8 cellular contexts compared by ENCODE assay signal in the genomic region with DNA sequence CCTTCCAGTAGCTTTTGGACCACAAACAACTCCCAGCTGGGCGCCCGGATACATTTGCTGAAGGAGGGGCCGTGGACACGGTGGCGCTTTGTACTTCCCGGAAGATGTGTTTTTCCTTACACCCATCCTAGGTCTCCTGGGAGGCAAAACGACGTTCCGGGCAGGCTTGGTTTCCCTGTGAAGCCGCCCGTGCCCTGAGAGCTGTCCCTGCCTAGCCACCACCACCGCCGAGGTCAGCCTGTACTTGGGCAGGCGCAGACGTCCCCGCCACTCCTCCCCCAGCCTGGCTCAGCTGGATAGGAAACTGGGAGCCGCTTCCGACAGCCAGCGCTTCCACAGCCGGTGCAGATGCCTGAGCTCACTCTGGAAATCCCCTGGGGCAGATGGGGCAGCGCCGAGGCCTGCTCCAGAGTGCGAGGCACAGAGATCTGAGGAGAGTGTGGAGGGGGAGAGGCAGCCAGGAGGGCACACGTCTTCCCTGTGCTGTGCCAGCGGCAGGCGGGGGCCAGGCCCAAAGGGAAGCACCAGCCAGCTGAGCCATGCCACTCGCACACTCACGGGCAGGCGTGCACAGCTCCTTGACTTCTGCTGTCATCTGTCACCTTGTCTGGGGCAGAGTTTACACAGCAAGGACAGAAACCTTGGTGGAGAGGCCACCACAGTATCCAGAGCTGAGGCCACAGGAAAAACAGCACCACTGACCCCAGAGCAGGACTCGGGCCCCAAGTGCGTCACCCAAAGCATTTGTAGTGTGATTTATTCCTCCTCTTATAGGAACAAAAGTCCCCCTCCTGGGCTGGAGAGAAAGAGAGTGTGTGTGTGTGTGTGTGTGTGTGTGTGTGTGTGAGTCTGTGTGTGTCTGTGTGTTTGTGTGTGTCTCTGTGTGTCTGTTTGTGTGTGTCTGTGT.
A peak's percentile ranks its signal among the peaks of the same experiment; 100 is the strongest.
DNase-seq lines count a peak whose midpoint lies in the region; ATAC-seq and TF ChIP-seq lines count a peak whose summit lies in the region.

No MANE protein-coding gene starts in this region.

- H3K4me3 ChIP-seq in AG10803 (ENCODE audit: low read length) = peak overlapping the region; percentile 39

- TF ChIP-seq CTCF in AG10803 (conservative IDR thresholded peaks at IDR 0.05; ENCODE audit: low read length) (no peak), nephron (IDR thresholded peaks at IDR 0.05; ENCODE audit: unreplicated experiment in 3 of 3) (no peak)

- H3K36me3 Mint-ChIP-seq in T-helper 2 cell treated with Interferon-gamma antibody and Interleukin-4, amounts not matched to agents 5 μg/mL and 100 μg/mL, for 36 hours (ENCODE audit: low read depth) = peaks cover 3% of the 10 kb centered on the region
- H3K36me3 Mint-ChIP-seq in nephron (ENCODE audit: low read depth) = no peaks in the 10 kb centered on the region

- DNase-seq in AG10803 (ENCODE audit: low read depth) = peak; percentile 83
- DNase-seq in HEK293T (ENCODE audit: extremely low spot score) = peak; percentile 43
- DNase-seq in T-helper 2 cell treated with Interferon-gamma antibody and Interleukin-4, amounts not matched to agents 5 μg/mL and 100 μg/mL, for 36 hours (ENCODE audit: low spot score) = no peak
- DNase-seq in fibroblast of peridontal ligament (ENCODE audit: extremely low read depth) = peak; percentile 46
- no peak for DNase-seq in NCI-H2081 treated with DMSO at 0.1 percent for 48 hours (lab: John Stamatoyannopoulos, UW)

- no peak for ATAC-seq in HG03280 (IDR thresholded peaks at IDR 0.05; ENCODE audit: unreplicated experiment)
- no peak for ATAC-seq in HG03139 (IDR thresholded peaks at IDR 0.05; ENCODE audit: unreplicated experiment)

- CTCF ChIA-PET in HEK293T (lab: Yijun Ruan, JAX) = interaction anchor here (1.2 to 1.7 kb wide), 3 partner anchors 9 to 40 kb away, joined by 3 to 4 read pairs (median 4); partner anchors contain the start of gene AANAT

- POLR2A ChIA-PET in HEK293T (lab: Yijun Ruan, JAX) = interaction anchor here (1.6 to 2.2 kb wide), 2 partner anchors 8 to 173 kb away, joined by 5 to 6 read pairs; no protein-coding TSS in a partner anchor

- H3K4me3 Mint-ChIP-seq in T-helper 2 cell treated with Interferon-gamma antibody and Interleukin-4, amounts not matched to agents 5 μg/mL and 100 μg/mL, for 36 hours = peak overlapping the region; percentile 15
- H3K4me3 Mint-ChIP-seq in nephron = peak overlapping the region; percentile 58 to 73 (median 63)

- H3K27me3 Mint-ChIP-seq in T-helper 2 cell treated with Interferon-gamma antibody and Interleukin-4, amounts not matched to agents 5 μg/mL and 100 μg/mL, for 36 hours (ENCODE audit: low read depth) = no peaks in the 10 kb centered on the region
- H3K27me3 Mint-ChIP-seq in nephron (ENCODE audit: low read depth) = peaks cover 32% of the 10 kb centered on the region

- peak overlapping the region; percentile 68 for H3K27ac Mint-ChIP-seq in T-helper 2 cell treated with Interferon-gamma antibody and Interleukin-4, amounts not matched to agents 5 μg/mL and 100 μg/mL, for 36 hours
- H3K27ac Mint-ChIP-seq in nephron = peak overlapping the region; percentile 61 to 94 (median 83)

- H3K4me1 Mint-ChIP-seq in T-helper 2 cell treated with Interferon-gamma antibody and Interleukin-4, amounts not matched to agents 5 μg/mL and 100 μg/mL, for 36 hours (ENCODE audit: low read depth) = peaks cover 29% of the 10 kb centered on the region
- H3K4me1 Mint-ChIP-seq in nephron = peaks cover 28% of the 10 kb centered on the region

- no peaks in the 10 kb centered on the region for H3K9me3 Mint-ChIP-seq in T-helper 2 cell treated with Interferon-gamma antibody and Interleukin-4, amounts not matched to agents 5 μg/mL and 100 μg/mL, for 36 hours
- no peaks in the 10 kb centered on the region for H3K9me3 Mint-ChIP-seq in nephron

TF ChIP-seq in HEK293T, 16 proteins besides CTCF, POLR2A, EP300 and RAD21:
- TF ChIP-seq LEF1 (IDR thresholded peaks at IDR 0.05; ENCODE audit: borderline replicate concordance) (no peak), L3MBTL2 (conservative IDR thresholded peaks at IDR 0.05) (no peak), TARDBP (IDR thresholded peaks at IDR 0.05) (no peak), SUZ12 (IDR thresholded peaks at IDR 0.05) (no peak), ARNT (IDR thresholded peaks at IDR 0.05) (no peak), NFRKB (IDR thresholded peaks at IDR 0.05) (no peak), SP1 (IDR thresholded peaks at IDR 0.05) (no peak)
TF ChIP-seq in HEK293T: peak in this region for 0.

Comparison
In these comparisons a context has a peak if more than half of its experiments do, and no peak if none do; other contexts are left out.
1. DNase-seq: peak in AG10803 (single experiment), HEK293T (single experiment) and fibroblast of peridontal ligament (single experiment); none in T-helper 2 cell treated with Interferon-gamma antibody and Interleukin-4, amounts not matched to agents 5 μg/mL and 100 μg/mL, for 36 hours (single experiment) and NCI-H2081 treated with DMSO at 0.1 percent for 48 hours (single experiment).